ENCODE assay signal across 2 cellular contexts in genomic region chr3:113234028-113234427, GRCh38.
TF ChIP-seq lines count a peak whose summit lies in the region.

No MANE protein-coding gene starts in this region.

TF ChIP-seq in SK-N-SH, 30 proteins besides CTCF, POLR2A, EP300 and RAD21:
- TF ChIP-seq TAF1 (IDR thresholded peaks at IDR 0.05; ENCODE audit: borderline replicate concordance, low read depth, low read length) (no peak), PBX3 (IDR thresholded peaks at IDR 0.05) (peak; percentile 15; the same call in 1 of the 2 replicates)

TF ChIP-seq in SK-N-SH treated with all-trans-retinoic acid at 6 μM for 48 hours, 23 proteins besides CTCF, POLR2A, EP300 and RAD21:
- TF ChIP-seq BACH2 (CRISPR knock-in tag; IDR thresholded peaks at IDR 0.05; ENCODE audit: borderline replicate concordance) (no peak), ZFP30 (CRISPR knock-in tag; IDR thresholded peaks at IDR 0.05) (no peak), CSDC2 (CRISPR knock-in tag; IDR thresholded peaks at IDR 0.05) (no peak), ISL1 (CRISPR knock-in tag; IDR thresholded peaks at IDR 0.05) (no peak), ZNF565 (CRISPR knock-in tag; conservative IDR thresholded peaks at IDR 0.05; ENCODE audit: low read depth) (no peak), ZC3H10 (CRISPR knock-in tag; IDR thresholded peaks at IDR 0.05) (no peak), TSHZ2 (CRISPR knock-in tag; IDR thresholded peaks at IDR 0.05) (no peak), POU6F1 (CRISPR knock-in tag; IDR thresholded peaks at IDR 0.05; ENCODE audit: borderline replicate concordance, low read depth) (no peak), OSR1 (CRISPR knock-in tag; IDR thresholded peaks at IDR 0.05) (no peak), RARB (CRISPR knock-in tag; IDR thresholded peaks at IDR 0.05) (no peak), CSRNP3 (CRISPR knock-in tag; IDR thresholded peaks at IDR 0.05) (no peak), ARNTL (CRISPR knock-in tag; IDR thresholded peaks at IDR 0.05; ENCODE audit: borderline replicate concordance, low read depth) (no peak), TCF4 (CRISPR knock-in tag; IDR thresholded peaks at IDR 0.05; ENCODE audit: borderline replicate concordance) (no peak), SNAI2 (CRISPR knock-in tag; IDR thresholded peaks at IDR 0.05) (no peak), CREB5 (CRISPR knock-in tag; IDR thresholded peaks at IDR 0.05; ENCODE audit: low read depth) (no peak), GLIS3 (CRISPR knock-in tag; IDR thresholded peaks at IDR 0.05) (no peak), ZNF8 (CRISPR knock-in tag; IDR thresholded peaks at IDR 0.05) (no peak), ZNF70 (CRISPR knock-in tag; IDR thresholded peaks at IDR 0.05) (no peak), ZFP3 (CRISPR knock-in tag; IDR thresholded peaks at IDR 0.05) (no peak)
